12 cellular contexts compared by ENCODE assay signal in the genomic region with DNA sequence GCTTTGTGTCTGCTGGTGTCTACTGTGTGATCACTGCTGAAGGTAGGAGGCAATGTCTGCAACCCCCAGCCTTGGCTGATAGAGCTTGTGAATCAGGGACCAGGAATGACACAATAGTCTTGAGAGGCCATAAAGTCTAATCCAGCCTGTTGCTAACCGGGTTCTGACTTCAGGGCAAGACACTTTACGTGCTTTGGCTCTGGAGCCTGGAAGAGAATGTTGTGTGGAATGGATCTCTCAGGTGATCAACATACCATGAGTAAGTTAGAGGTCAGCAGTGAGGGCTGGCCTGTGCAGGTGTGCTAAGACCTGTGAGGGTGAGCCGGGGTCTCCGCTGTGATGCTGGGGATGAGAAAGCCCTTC. TPM values are rescaled to one million over a fixed set of nuclear protein-coding genes. Genes with fewer than 3 reads are reported as not detected.
DNase-seq lines count a peak whose midpoint lies in the region; ATAC-seq and TF ChIP-seq lines count a peak whose summit lies in the region.
"Had no signal": no experiment of that assay in that cellular context is flagged by ENCODE, and none has a peak within 500 bp of the region (broad histone marks: within the 10 kb centered on the region; RNA-seq: fewer than 3 reads in every experiment).

No MANE protein-coding gene starts in this region.

- peaks cover 4% of the 10 kb centered on the region for H4K20me1 ChIP-seq in hepatocyte (ENCODE audit: insufficient read depth, poor library complexity, severe bottlenecking)

- no peak overlapping the region for H3K4me2 ChIP-seq in hepatocyte

- H3K27ac ChIP-seq in hepatocyte: peak overlapping the region; percentile 52
- H3K27ac ChIP-seq in skeletal muscle tissue (ENCODE audit: low read depth, low read length): no peak overlapping the region
- no peak overlapping the region for H3K27ac ChIP-seq in CD8-positive, alpha-beta T cell (ENCODE audit: low read depth, low read length)

- H2AFZ ChIP-seq in hepatocyte: no peak overlapping the region

- POLR2A ChIA-PET in CD8-positive, alpha-beta T cell (lab: Charles Lee): no interaction called here

- no peaks in the 10 kb centered on the region for H3K9me2 ChIP-seq in hepatocyte (replicated peaks; ENCODE audit: insufficient read depth)

- H3K36me3 Mint-ChIP-seq in CD8-positive, alpha-beta T cell: no peaks in the 10 kb centered on the region

- H3K9me3 Mint-ChIP-seq in CD8-positive, alpha-beta T cell: no peaks in the 10 kb centered on the region
- H3K9me3 Mint-ChIP-seq: activated naive CD4-positive, alpha-beta T cell treated with anti-CD3 and anti-CD28 coated beads, Interleukin-2, amount 50 U/mL, for 72 hours had no signal

- DNase-seq in GM04504 (ENCODE audit: low read depth): peak; percentile 77
- peak; percentile 66 for DNase-seq in amniotic stem cell (lab: John Stamatoyannopoulos, UW)
- DNase-seq in hepatocyte (ENCODE audit: low spot score): peak; percentile 85
- DNase-seq in NCI-H2029 (lab: John Stamatoyannopoulos, UW): no peak
- no peak for DNase-seq in NCI-H2171 treated with DMSO at 0.1 percent for 48 hours (lab: John Stamatoyannopoulos, UW)
- no peak for DNase-seq in CD8-positive, alpha-beta T cell
- DNase-seq in NCI-H446 treated with DMSO at 0.1 percent for 48 hours (lab: John Stamatoyannopoulos, UW): no peak
- DNase-seq: NCI-H1417, Peyer's patch had no signal

- peak overlapping the region in 1 of 3 donors; percentile 40 for H3K9ac ChIP-seq in skeletal muscle tissue (ENCODE audit: low read depth in 1 of 3, low read length in 3 of 3)

- peaks cover 64% of the 10 kb centered on the region for H3K27me3 Mint-ChIP-seq in CD8-positive, alpha-beta T cell (ENCODE audit: low read depth)

- H3K4me1 ChIP-seq in hepatocyte (ENCODE audit: insufficient read depth) (peaks cover 36% of the 10 kb centered on the region), skeletal muscle tissue (ENCODE audit: control insufficient read depth in 3 of 3, insufficient read depth in 3 of 3, low read length in 3 of 3) (peaks cover 34 to 41% (median 39%) of the 10 kb centered on the region in 3 donors)
- H3K4me1 ChIP-seq in CD8-positive, alpha-beta T cell (ENCODE audit: insufficient read depth, low read length): no peaks in the 10 kb centered on the region

- intact Hi-C loops in CD8-positive, alpha-beta T cell (cut with DNase I, micrococcal nuclease): no loop called here

- no peaks in the 10 kb centered on the region for H3K4me1 Mint-ChIP-seq in CD8-positive, alpha-beta T cell (ENCODE audit: low read depth)

- CTCF ChIA-PET in CD8-positive, alpha-beta T cell (lab: Charles Lee): no interaction called here

- H3K4me3 ChIP-seq in hepatocyte (no peak overlapping the region), skeletal muscle tissue (ENCODE audit: low read length in 3 of 3) (peak overlapping the region in 2 of 3 donors; percentile 35 to 54)
- H3K4me3 ChIP-seq in CD8-positive, alpha-beta T cell (ENCODE audit: low read depth, low read length): no peak overlapping the region

- H3K36me3 ChIP-seq in hepatocyte (replicated peaks; ENCODE audit: insufficient read depth, low read depth) (no peaks in the 10 kb centered on the region), skeletal muscle tissue (ENCODE audit: control insufficient read depth in 3 of 3, insufficient read depth in 3 of 3, low read length in 3 of 3) (peaks cover 0 to 5% (median 5%) of the 10 kb centered on the region in 3 donors)
- no peaks in the 10 kb centered on the region for H3K36me3 ChIP-seq in CD8-positive, alpha-beta T cell (ENCODE audit: insufficient read depth, low read length)

- H3K9me3 ChIP-seq in hepatocyte (ENCODE audit: low read depth) (no peaks in the 10 kb centered on the region), skeletal muscle tissue (ENCODE audit: control insufficient read depth in 3 of 3, low read length in 3 of 3) (no peaks in the 10 kb centered on the region)
- no peaks in the 10 kb centered on the region for H3K9me3 ChIP-seq in CD8-positive, alpha-beta T cell (ENCODE audit: low read length)
- H3K9me3 ChIP-seq: Peyer's patch had no signal

- H3K79me2 ChIP-seq in hepatocyte: peaks cover 69% of the 10 kb centered on the region

- no peak for ATAC-seq in CD8-positive, alpha-beta T cell
- ATAC-seq: activated CD4-positive, CD25-positive, alpha-beta regulatory T cell treated with anti-CD3 and anti-CD28 coated beads, Interleukin-2, amount 50 U/mL, for 24 hours; activated naive CD4-positive, alpha-beta T cell treated with anti-CD3 and anti-CD28 coated beads, Interleukin-2, amount 50 U/mL, for 72 hours had no signal

- 37% methylated on average over 4 of the region's 4 CpGs for WGBS in hepatocyte (ENCODE audit: low lambda C conversion rate, missing lambda C conversion rate)

- TF ChIP-seq CTCF in hepatocyte (IDR thresholded peaks at IDR 0.05; ENCODE audit: poor library complexity): no peak
- no peak for TF ChIP-seq CTCF in CD8-positive, alpha-beta T cell (IDR thresholded peaks at IDR 0.05)

- H3K4me3 Mint-ChIP-seq in CD8-positive, alpha-beta T cell: no peak overlapping the region

- no peak overlapping the region for H3K27ac Mint-ChIP-seq in CD8-positive, alpha-beta T cell
- H3K27ac Mint-ChIP-seq: activated naive CD4-positive, alpha-beta T cell treated with anti-CD3 and anti-CD28 coated beads, Interleukin-2, amount 50 U/mL, for 72 hours had no signal

- no peaks in the 10 kb centered on the region for H3K27me3 ChIP-seq in hepatocyte
- peaks cover 21 to 35% (median 32%) of the 10 kb centered on the region in 3 donors for H3K27me3 ChIP-seq in skeletal muscle tissue (ENCODE audit: control insufficient read depth in 3 of 3, insufficient read depth in 3 of 3, low read length in 3 of 3)
- H3K27me3 ChIP-seq in CD8-positive, alpha-beta T cell (ENCODE audit: insufficient read depth, low read length): no peaks in the 10 kb centered on the region
- H3K27me3 ChIP-seq: Peyer's patch had no signal

RNA-seq across cellular contexts. Expression of a gene that starts 5.6 kb away (rescaled TPM):
- total RNA-seq in hepatocyte (126 and 171 TPM in 2 replicates), skeletal muscle tissue (511 TPM)
- 220 and 221 TPM in 2 replicates for polyA plus RNA-seq in hepatocyte
- not detected for total RNA-seq in CD8-positive, alpha-beta T cell

RNA-seq across cellular contexts. Expression of a gene that starts 5.7 kb away (rescaled TPM):
- 223 and 269 TPM in 2 replicates for total RNA-seq in hepatocyte
- polyA plus RNA-seq in hepatocyte: 138 and 140 TPM in 2 replicates
- total RNA-seq in skeletal muscle tissue: 774 TPM
- total RNA-seq in CD8-positive, alpha-beta T cell: not detected

Comparison
In these comparisons a context has a peak if more than half of its experiments do, and no peak if none do; other contexts are left out.
1. DNase-seq: peak in GM04504 (single experiment), amniotic stem cell (single experiment) and hepatocyte (single experiment); none in NCI-H2029 (single experiment), NCI-H2171 treated with DMSO at 0.1 percent for 48 hours (single experiment), CD8-positive, alpha-beta T cell (0 of 7) and NCI-H446 treated with DMSO at 0.1 percent for 48 hours (single experiment).
2. H3K4me3 ChIP-seq: peak in skeletal muscle tissue (2 of 3); none in hepatocyte (single experiment) and CD8-positive, alpha-beta T cell (single experiment).
3. RNA of a gene that starts 5.6 kb away (total RNA-seq): 511 TPM in skeletal muscle tissue (single experiment) and 126 to 171 TPM in hepatocyte; not detected in CD8-positive, alpha-beta T cell; every median in the first group is over 100 times any median in the second.
4. RNA of a gene that starts 5.7 kb away (total RNA-seq): 774 TPM in skeletal muscle tissue (single experiment) and 223 to 269 TPM in hepatocyte; not detected in CD8-positive, alpha-beta T cell; every median in the first group is over 100 times any median in the second.